ENCODE assay signal across 26 cellular contexts in genomic region chr20:52754366-52754765, GRCh38.
"Had no signal": no experiment of that assay in that cellular context is flagged by ENCODE, and none has a peak within 500 bp of the region (broad histone marks: within the 10 kb centered on the region; RNA-seq: fewer than 3 reads in every experiment).

No MANE protein-coding gene starts in this region.

- H3K9me3 ChIP-seq: prostate gland, sigmoid colon, testis, tibial artery had no signal

- FAIRE-seq: islet of Langerhans had no signal

- H3K36me3 ChIP-seq: gastroesophageal sphincter, heart left ventricle, left lung, prostate gland, right atrium auricular region, sigmoid colon, stomach, tibial artery had no signal

- H3K27me3 ChIP-seq: gastroesophageal sphincter, heart left ventricle, hepatocyte, left lung, right atrium auricular region, sigmoid colon, stomach, testis, tibial artery had no signal

- H3K4me1 ChIP-seq: gastroesophageal sphincter, heart left ventricle, left lung, prostate gland, right atrium auricular region, sigmoid colon, stomach, testis, tibial artery had no signal

- H2AFZ ChIP-seq: hepatocyte had no signal

- H3K4me3 ChIP-seq: coronary artery, gastroesophageal sphincter, heart left ventricle, hepatocyte, left lung, prostate gland, right atrium auricular region, sigmoid colon, stomach, testis, tibial artery had no signal

- H3K27ac ChIP-seq: coronary artery, gastroesophageal sphincter, heart left ventricle, hepatocyte, left lung, prostate gland, right atrium auricular region, sigmoid colon, stomach, testis, tibial artery had no signal

- H3K4me2 ChIP-seq: hepatocyte had no signal

- H3K79me2 ChIP-seq: hepatocyte had no signal

- DNase-seq: central memory CD4-positive, alpha-beta T cell; dermis blood vessel endothelial cell; effector memory CD4-positive, alpha-beta T cell; foreskin fibroblast; heart left ventricle; left cardiac atrium; left lung; mesendoderm; midbrain; naive thymus-derived CD8-positive, alpha-beta T cell; nephron progenitor cell; nucleus accumbens; sigmoid colon; stimulated activated CD4-positive, alpha-beta T cell treated with anti-CD3 and anti-CD28 coated beads, Interleukin-2, amount 100 ng/mL, for 24 hours; stimulated activated CD4-positive, alpha-beta T cell treated with anti-CD3 and anti-CD28 coated beads, Interleukin-4, amount 100 ng/mL, for 24 hours; stimulated activated naive CD4-positive, alpha-beta T cell treated with Interleukin-2 at 50 U/mL for 16 hours; stomach; substantia nigra; testis; tibial artery had no signal
